ENCODE assay signal across 34 cellular contexts in the genomic region with DNA sequence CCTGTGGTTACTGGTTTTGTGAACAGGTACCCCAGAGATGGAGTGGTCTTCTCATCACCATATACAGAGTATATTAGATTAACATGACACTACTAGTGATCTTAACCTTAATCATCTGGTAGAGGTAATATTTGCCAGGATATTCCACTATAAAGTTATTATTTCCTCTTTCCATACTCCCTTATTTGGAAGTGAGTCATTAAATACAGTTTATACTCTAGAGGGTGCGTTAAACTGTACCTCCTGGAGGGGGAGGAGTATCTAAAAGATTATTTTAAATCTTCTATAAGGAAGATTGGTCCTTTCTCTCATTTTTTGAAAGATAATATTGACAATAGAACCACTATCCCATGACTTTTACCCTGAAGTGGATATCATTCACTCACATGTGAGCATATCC.
"Had no signal": no experiment of that assay in that cellular context is flagged by ENCODE, and none has a peak within 500 bp of the region (broad histone marks: within the 10 kb centered on the region; RNA-seq: fewer than 3 reads in every experiment).

No MANE protein-coding gene starts in this region.

- H3K4me3 ChIP-seq: MG63 had no signal

- H3K36me3 ChIP-seq: MG63 had no signal

- H3K9ac ChIP-seq: KMS-11 had no signal

- DNase-seq: Karpas-422, Kasumi-1, KG1, MG63, MM.1S, MV-4-11, NCI-H1048, NCI-H1092, NCI-H1092 treated with DMSO at 0.1 percent for 48 hours, NCI-H1105, NCI-H1105 treated with DMSO at 0.1 percent for 48 hours, NCI-H1417, NCI-H1417 treated with DMSO at 0.1 percent for 48 hours, NCI-H1436, NCI-H1436 treated with DMSO at 0.1 percent for 48 hours, NCI-H146, NCI-H1694, NCI-H1694 treated with DMSO at 0.1 percent for 48 hours, NCI-H187, NCI-H187 treated with DMSO at 0.1 percent for 48 hours, NCI-H1930, NCI-H2029, NCI-H2029 treated with DMSO at 0.1 percent for 48 hours, NCI-H2081, NCI-H2081 treated with DMSO at 0.1 percent for 48 hours, NCI-H2107, NCI-H2171, NCI-H2171 treated with DMSO at 0.1 percent for 48 hours, NCI-H2227 treated with DMSO at 0.1 percent for 48 hours, NCI-H226, NCI-H345, NCI-H446, NCI-H446 treated with DMSO at 0.1 percent for 48 hours had no signal

- H3K4me2 ChIP-seq: KMS-11 had no signal

- H3K9me3 ChIP-seq: MG63 had no signal

- H3K27ac ChIP-seq: KMS-11 had no signal

- H3K27me3 ChIP-seq: MG63 had no signal
